Comparison of ENCODE assay signal across 17 cellular contexts in the genomic region with DNA sequence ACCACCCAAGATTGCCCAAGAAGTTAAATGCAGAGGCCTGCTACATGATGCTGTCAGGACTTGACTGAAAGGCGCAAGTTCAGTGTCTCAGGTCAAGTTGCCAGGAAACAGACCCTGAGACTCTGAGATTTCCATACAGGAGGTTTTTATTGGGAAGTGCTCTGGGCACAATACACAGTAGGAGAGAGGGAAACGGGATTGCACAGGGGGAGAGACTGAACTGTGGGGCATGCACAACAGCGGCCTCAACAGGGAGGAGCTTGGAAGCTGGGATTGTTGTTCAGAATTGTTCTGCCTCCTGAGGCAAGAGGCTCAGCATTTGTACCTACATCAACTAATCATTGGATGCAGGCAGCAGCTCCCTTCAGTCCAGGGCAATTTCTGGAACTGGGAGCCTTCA. TPM values are rescaled to one million over a fixed set of nuclear protein-coding genes. Genes with fewer than 3 reads are reported as not detected.
DNase-seq lines count a peak whose midpoint lies in the region; ATAC-seq, FAIRE-seq and TF ChIP-seq lines count a peak whose summit lies in the region.
"Had no signal": no experiment of that assay in that cellular context is flagged by ENCODE, and none has a peak within 500 bp of the region (broad histone marks: within the 10 kb centered on the region; RNA-seq: fewer than 3 reads in every experiment).

No MANE protein-coding gene starts in this region.

- in situ Hi-C loops in GM12878 (cut with MboI), result no loop called here

- H2AFZ ChIP-seq in GM12878 (ENCODE audit: control insufficient read depth, low read depth, low read length), result no peak overlapping the region

- no peak for TF ChIP-seq CTCF in cardiac muscle cell (IDR thresholded peaks at IDR 0.05; ENCODE audit: low read depth, low read length)
- TF ChIP-seq CTCF in GM12878 (IDR thresholded peaks at IDR 0.05 in 2 of 3, conservative IDR thresholded peaks at IDR 0.05 in 1 of 3; ENCODE audit: control insufficient read depth in 2 of 3, extremely low read depth in 1 of 3, insufficient read depth in 1 of 3, low read depth in 3 of 3, low read length in 3 of 3), result no peak
- no peak for TF ChIP-seq CTCF in lung (IDR thresholded peaks at IDR 0.05; ENCODE audit: control extremely low read depth, extremely low read depth)
- no peak for TF ChIP-seq CTCF in upper lobe of left lung (IDR thresholded peaks at IDR 0.05)

- intact Hi-C loops in cardiac septum (cut with DNase I) (loop anchor here (10.0 kb wide), 1 partner anchor 128 kb away; a partner anchor contains a TSS), GM12878 (cut with micrococcal nuclease; ENCODE audit: unreplicated experiment) (no loop called here)

- no peak for FAIRE-seq in GM12878 (lab: Jason Lieb, UNC)
- FAIRE-seq: keratinocyte, RCC 7860 had no signal

- H3K9me3 ChIP-seq in cardiac muscle cell (ENCODE audit: low read depth), result no peaks in the 10 kb centered on the region
- no peaks in the 10 kb centered on the region for H3K9me3 ChIP-seq in GM12878 (replicated peaks; ENCODE audit: control insufficient read depth, insufficient read depth, low read length)
- H3K9me3 ChIP-seq in lung (ENCODE audit: control insufficient read depth in 2 of 2, insufficient read depth in 1 of 2, low read length in 1 of 2), result no peaks in the 10 kb centered on the region
- H3K9me3 ChIP-seq in upper lobe of left lung, result no peaks in the 10 kb centered on the region
- H3K9me3 ChIP-seq: right lobe of liver had no signal

- SMC1A ChIA-PET in GM12878 (lab: Charles Lee; ENCODE audit: uncharacterized antibody, unreplicated experiment), result interaction anchor here (0.9 to 3.7 kb wide), 11 partner anchors 8 to 91 kb away, joined by 3 to 23 read pairs (median 9); no protein-coding TSS in a partner anchor

- DNase-seq in cardiac muscle cell (ENCODE audit: low read depth in 1 of 2, low spot score in 1 of 2) (no peak), cardiac septum (ENCODE audit: low spot score) (no peak), GM12878 (ENCODE audit: low read depth, low spot score) (no peak), lung (ENCODE audit: low spot score) (no peak), upper lobe of left lung (no peak), kidney glomerular epithelial cell (lab: John Stamatoyannopoulos, UW) (no peak)
- DNase-seq in activated T-cell treated with anti-CD3 and anti-CD28 coated beads, Interleukin-2, amount 50 U/mL, for 48 hours, result no peak
- DNase-seq in activated CD8-positive, alpha-beta memory T cell treated with anti-CD3 and anti-CD28 coated beads for 24 hours, result no peak
- DNase-seq: aorta; NCI-H2081 treated with DMSO at 0.1 percent for 48 hours; NCI-H748 treated with DMSO at 0.1 percent for 48 hours; right lobe of liver; stimulated activated CD4-positive, alpha-beta T cell treated with anti-CD3 and anti-CD28 coated beads, Interleukin-2, amount 100 ng/mL, for 48 hours; stimulated activated CD8-positive, alpha-beta memory T cell treated with anti-CD3 and anti-CD28 coated beads, Interleukin-4, amount 100 ng/mL, for 48 hours had no signal

- peak overlapping the region; percentile 87; the same call in 1 of the 2 replicates for H3K4me2 ChIP-seq in GM12878 (ENCODE audit: control insufficient read depth, insufficient read depth)

- no peak for ATAC-seq in GM12878
- ATAC-seq in lung (ENCODE audit: insufficient read depth, low FRiP score), result no peak
- ATAC-seq in upper lobe of left lung (ENCODE audit: low FRiP score in 2 of 2), result no peak

- H3K4me3 ChIP-seq in cardiac muscle cell (no peak overlapping the region), GM12878 (no peak overlapping the region), lung (no peak overlapping the region), upper lobe of left lung (no peak overlapping the region)
- H3K4me3 ChIP-seq: coronary artery, right lobe of liver had no signal

- CTCF ChIA-PET in GM12878 (lab: Yijun Ruan, JAX), result interaction anchor here (1.0 to 3.5 kb wide), 4 partner anchors 24 to 217 kb away, joined by 3 to 17 read pairs (median 4); no protein-coding TSS in a partner anchor

- no peak overlapping the region for H3K9ac ChIP-seq in GM12878 (ENCODE audit: control insufficient read depth, insufficient read depth, low read length)

- H3K27ac ChIP-seq in cardiac muscle cell, result peak overlapping the region; percentile 76
- peak overlapping the region; percentile 42; the same call in 1 of the 2 replicates for H3K27ac ChIP-seq in GM12878 (ENCODE audit: control insufficient read depth, insufficient read depth)
- H3K27ac ChIP-seq in lung (ENCODE audit: low read depth in 1 of 2, low read length in 1 of 2), result peak overlapping the region; percentile 15 to 69
- H3K27ac ChIP-seq in upper lobe of left lung, result peak overlapping the region in 3 of 4 donors; percentile 17 to 77 (median 42)
- H3K27ac ChIP-seq: coronary artery, right lobe of liver had no signal

- H3K36me3 ChIP-seq in cardiac muscle cell (no peaks in the 10 kb centered on the region), GM12878 (ENCODE audit: control insufficient read depth in 2 of 2, insufficient read depth in 2 of 2, low read length in 1 of 2) (peaks cover 4 to 11% of the 10 kb centered on the region in 2 experiments; a peak in 3 of 4 replicates), lung (ENCODE audit: control insufficient read depth in 2 of 2, insufficient read depth in 2 of 2, low read length in 2 of 2) (peaks cover 0 to 7% of the 10 kb centered on the region in 2 donors), upper lobe of left lung (peaks cover 0 to 7% (median 0%) of the 10 kb centered on the region in 4 donors)
- H3K36me3 ChIP-seq: right lobe of liver had no signal

- peaks cover 8% of the 10 kb centered on the region for H3K27me3 ChIP-seq in cardiac muscle cell
- H3K27me3 ChIP-seq in GM12878 (replicated peaks in 1 of 2; ENCODE audit: control insufficient read depth in 2 of 2, insufficient read depth in 2 of 2, low read length in 1 of 2), result no peaks in the 10 kb centered on the region
- H3K27me3 ChIP-seq in lung (ENCODE audit: control insufficient read depth, insufficient read depth), result no peaks in the 10 kb centered on the region
- H3K27me3 ChIP-seq in upper lobe of left lung, result no peaks in the 10 kb centered on the region
- H3K27me3 ChIP-seq: right lobe of liver had no signal

- H3K4me1 ChIP-seq in cardiac muscle cell (ENCODE audit: low read depth), result peaks cover 14% of the 10 kb centered on the region
- H3K4me1 ChIP-seq in GM12878 (ENCODE audit: control insufficient read depth, insufficient read depth, low read length), result peaks cover 36% of the 10 kb centered on the region
- H3K4me1 ChIP-seq in lung (ENCODE audit: control insufficient read depth in 2 of 2, insufficient read depth in 2 of 2, low read length in 2 of 2), result peaks cover 9 to 21% of the 10 kb centered on the region in 2 donors
- H3K4me1 ChIP-seq in upper lobe of left lung, result peaks cover 26 to 66% (median 56%) of the 10 kb centered on the region in 4 donors

- H4K20me1 ChIP-seq in GM12878 (ENCODE audit: control insufficient read depth, insufficient read depth), result 0 out of 2 replicates have a peak, but pooled peaks cover 3% of the 10 kb centered on the region

- TF ChIP-seq RAD21 in GM12878 (IDR thresholded peaks at IDR 0.05; ENCODE audit: insufficient read depth, low read depth, low read length), result no peak

- POLR2A ChIA-PET in GM12878 (lab: Charles Lee), result interaction anchor here (2.2 kb wide), 1 partner anchor 24 kb away, joined by 10 read pairs; no protein-coding TSS in a partner anchor

- TF ChIP-seq EP300 in GM12878 (IDR thresholded peaks at IDR 0.05; ENCODE audit: borderline replicate concordance in 1 of 2, control insufficient read depth in 1 of 2, low read depth in 2 of 2, low read length in 2 of 2) (no peak), upper lobe of left lung (IDR thresholded peaks at IDR 0.05) (no peak)

- TF ChIP-seq POLR2A in GM12878 (IDR thresholded peaks at IDR 0.05; ENCODE audit: low read depth, low read length), result no peak
- no peak for TF ChIP-seq POLR2A in upper lobe of left lung (IDR thresholded peaks at IDR 0.05)

- BruUV-seq in GM12878 (replicated peaks; lab: Mats Ljungman, UMichigan), result no TSS peak

- WGBS in GM12878 (ENCODE audit: insufficient coverage, insufficient replicate concordance, low lambda C conversion rate, missing lambda C conversion rate), result 96% methylated on average over 3 of the region's 3 CpGs
- 83 to 89% methylated on average over 3 of the region's 3 CpGs for WGBS in lung, 2 donors
- 72 to 73% methylated on average over 3 of the region's 3 CpGs for WGBS in upper lobe of left lung, 2 donors

- RAD21 ChIA-PET in GM12878 (lab: Charles Lee; ENCODE audit: unreplicated experiment), result interaction anchor here (1.5 kb wide), 1 partner anchor 33 kb away, joined by 4 read pairs; no protein-coding TSS in a partner anchor

- H3K79me2 ChIP-seq in GM12878 (ENCODE audit: control insufficient read depth, insufficient read depth, low read length), result peaks cover 76% of the 10 kb centered on the region

TF ChIP-seq in GM12878, 131 proteins besides CTCF, POLR2A, EP300 and RAD21:
- TF ChIP-seq NR2C2 (IDR thresholded peaks at IDR 0.05; ENCODE audit: borderline replicate concordance, control insufficient read depth, insufficient read length, low read depth), result no peak

RNA-seq across cellular contexts. Expression of a gene that starts 6.7 kb away (rescaled TPM):
- total RNA-seq in cardiac muscle cell (0.98 and 2.1 TPM in 2 replicates), cardiac septum (8.8 TPM), GM12878 (2014; rRNA removed) (21.3 and 22.0 TPM in 2 replicates), GM12878 (2014; rRNA removed; fragmentation: Illumina TruSeq; extraction: Trizol) (9.2 and 10.1 TPM in 2 replicates), GM12878 (2021) (20.9 and 23.2 TPM in 2 replicates), lung (10 to 100 TPM; 10.6 to 45.4 TPM), upper lobe of left lung (100 to 1,000 TPM in 1 of 6 donors, 10 to 100 TPM in 5; 47.9 to 134 (median 75.5) TPM)
- polyA plus RNA-seq in cardiac muscle cell (0.20 and 1.6 TPM in 2 replicates), GM12878 (2011; rRNA removed) (34.2 and 35.3 TPM in 2 replicates), GM12878 (2014; fragmentation: Illumina TruSeq; extraction: Trizol) (9.9 and 11.0 TPM in 2 replicates), GM12878 (2014; fragmentation: Nextera tagmentation; extraction: Ambion mirVana) (1 to 10 TPM in 1 of 2 experiments, under 1 TPM in 1; 0.66 to 2.3 TPM), GM12878 (2014; rRNA removed) (17.8 and 18.2 TPM in 2 replicates), GM12878 (2016; fragmentation: Nextera tagmentation; extraction: Ambion mirVana) (10 to 100 TPM; 37.7 to 38.1 TPM), lung (10 to 100 TPM; 26.0 to 62.7 TPM)
- 23.8 and 25.7 TPM in 2 replicates for total RNA-seq in GM12878 (2013; cell fraction: nucleolus; rRNA removed)
- polyA plus RNA-seq in GM12878 (2011; ENCODE audit: low read depth), result 8.4 TPM
- 34.9 and 44.9 TPM in 2 replicates for polyA plus RNA-seq in GM12878 (2011; cell fraction: cytosol; rRNA removed)
- polyA plus RNA-seq in GM12878 (2011; cell fraction: nucleus; rRNA removed), result 25.4 and 30.4 TPM in 2 replicates
- polyA plus RNA-seq in GM12878 (2012), result 14.9 and 16.3 TPM in 2 replicates
- 34.6 and 59.5 TPM in 2 replicates for polyA minus RNA-seq in GM12878 (2011; rRNA and poly(A)+ RNA removed)
- polyA minus RNA-seq in GM12878 (2011; cell fraction: cytosol; rRNA and poly(A)+ RNA removed), result 21.9 and 22.6 TPM in 2 replicates
- polyA minus RNA-seq in GM12878 (2011; cell fraction: nucleus; rRNA and poly(A)+ RNA removed), result 13.5 and 24.3 TPM in 2 replicates
